In genomic region chr9:14479187-14479586, GRCh38 we compare ENCODE assay signal across 16 cellular contexts.
DNase-seq lines count a peak whose midpoint lies in the region; ATAC-seq and TF ChIP-seq lines count a peak whose summit lies in the region.
"Had no signal": no experiment of that assay in that cellular context is flagged by ENCODE, and none has a peak within 500 bp of the region (broad histone marks: within the 10 kb centered on the region; RNA-seq: fewer than 3 reads in every experiment).

No MANE protein-coding gene starts in this region.

- DNase-seq in A673 (ENCODE audit: low spot score), result peak; percentile 7
- no peak for DNase-seq in WTC11 (ENCODE audit: low spot score)
- DNase-seq in C1 segment of cervical spinal cord (lab: John Stamatoyannopoulos, UW), result no peak
- DNase-seq in activated CD8-positive, alpha-beta memory T cell treated with anti-CD3 and anti-CD28 coated beads for 24 hours, result no peak
- DNase-seq in psoas muscle, result no peak
- DNase-seq: Caco-2, DMS79, H9, Karpas-422, NCI-H2029, NCI-H524 treated with DMSO at 0.1 percent for 48 hours had no signal

- no peak for TF ChIP-seq CTCF in A673 (conservative IDR thresholded peaks at IDR 0.05; ENCODE audit: low read depth, low read length)
- TF ChIP-seq CTCF in WTC11 (IDR thresholded peaks at IDR 0.05), result no peak
- no peak for TF ChIP-seq CTCF in psoas muscle (IDR thresholded peaks at IDR 0.05)

- no peak overlapping the region for H3K4me3 Mint-ChIP-seq in WTC11
- H3K4me3 Mint-ChIP-seq: H9 had no signal

- H3K27ac ChIP-seq in A673 (ENCODE audit: low read depth, low read length, poor library complexity, severe bottlenecking) (peak overlapping the region; percentile 74), HUES48 (ENCODE audit: low read depth, low read length) (peak overlapping the region; percentile 45), psoas muscle (no peak overlapping the region)
- H3K27ac ChIP-seq: RWPE1, SJSA1 had no signal

- CTCF ChIA-PET in A673 (lab: Charles Lee) (no interaction called here), WTC11 (lab: Charles Lee) (no interaction called here)

- WGBS in psoas muscle, 3 donors, result 28 to 50% (median 44%) methylated on average over 1 of the region's 1 CpG

- no peak overlapping the region for H3K9ac ChIP-seq in HUES48 (ENCODE audit: low read depth, low read length)

- no peaks in the 10 kb centered on the region for H3K36me3 ChIP-seq in A673 (ENCODE audit: insufficient read depth, low read length, poor library complexity, severe bottlenecking)
- no peaks in the 10 kb centered on the region for H3K36me3 ChIP-seq in HUES48 (ENCODE audit: control insufficient read depth, insufficient read depth, low read length)
- H3K36me3 ChIP-seq in psoas muscle (ENCODE audit: insufficient read depth in 1 of 2, low read depth in 1 of 2), result no peaks in the 10 kb centered on the region
- H3K36me3 ChIP-seq: SJSA1 had no signal

- H3K27me3 ChIP-seq in A673 (replicated peaks; ENCODE audit: insufficient read depth, low read depth, low read length, poor library complexity) (no peaks in the 10 kb centered on the region), HUES48 (ENCODE audit: control insufficient read depth, insufficient read depth, low read length) (no peaks in the 10 kb centered on the region), psoas muscle (ENCODE audit: insufficient read depth in 3 of 3, low read length in 2 of 3) (no peaks in the 10 kb centered on the region)
- H3K27me3 ChIP-seq: SJSA1 had no signal

- intact Hi-C loops in A673 (cut with micrococcal nuclease; ENCODE audit: unreplicated experiment), result no loop called here
- intact Hi-C loops in psoas muscle (cut with DNase I), result no loop called here

- no TSS peak for BruUV-seq in A673 (replicated peaks; lab: Mats Ljungman, UMichigan)

- no peak overlapping the region for H3K4me3 ChIP-seq in A673 (ENCODE audit: low read depth, low read length, poor library complexity, severe bottlenecking)
- no peak overlapping the region for H3K4me3 ChIP-seq in HUES48 (ENCODE audit: low read depth, low read length)
- no peak overlapping the region for H3K4me3 ChIP-seq in psoas muscle
- H3K4me3 ChIP-seq: SJSA1 had no signal

- peaks cover 9% of the 10 kb centered on the region for H3K9me3 Mint-ChIP-seq in WTC11
- H3K9me3 Mint-ChIP-seq: H9 had no signal

- H3K4me1 Mint-ChIP-seq in WTC11, result peaks cover 50% of the 10 kb centered on the region

- ATAC-seq in GM19468 (IDR thresholded peaks at IDR 0.05; ENCODE audit: extremely low read depth, unreplicated experiment) (peak; percentile 31), WTC11 (peak; percentile 18; the same call in 1 of the 2 replicates), HG02588 (IDR thresholded peaks at IDR 0.05; ENCODE audit: unreplicated experiment) (no peak), psoas muscle (no peak)

- H3K27me3 Mint-ChIP-seq in WTC11 (ENCODE audit: low read depth), result no peaks in the 10 kb centered on the region

- POLR2A ChIA-PET in A673 (lab: Charles Lee; ENCODE audit: low non-redundant PET) (no interaction called here), WTC11 (lab: Charles Lee) (no interaction called here)

- H3K4me1 ChIP-seq in A673 (ENCODE audit: insufficient read depth, low read length, poor library complexity, severe bottlenecking) (peaks cover 25% of the 10 kb centered on the region), HUES48 (ENCODE audit: control insufficient read depth, insufficient read depth, low read length) (peaks cover 31% of the 10 kb centered on the region), psoas muscle (no peaks in the 10 kb centered on the region)
- H3K4me1 ChIP-seq: Caco-2, SJSA1 had no signal

- H3K27ac Mint-ChIP-seq in WTC11, result no peak overlapping the region

- 0 out of 2 replicates have a peak, but pooled peaks cover 3% of the 10 kb centered on the region for H3K36me3 Mint-ChIP-seq in WTC11

- H3K9me3 ChIP-seq in A673 (ENCODE audit: low read depth, low read length, poor library complexity, severe bottlenecking) (no peaks in the 10 kb centered on the region), HUES48 (ENCODE audit: control insufficient read depth, insufficient read depth, low read length) (no peaks in the 10 kb centered on the region), psoas muscle (no peaks in the 10 kb centered on the region)
- H3K9me3 ChIP-seq: Caco-2, SJSA1 had no signal

TF ChIP-seq in WTC11, 78 proteins besides CTCF, POLR2A, EP300 and RAD21:
- TF ChIP-seq HMGA2 (CRISPR knock-in tag; IDR thresholded peaks at IDR 0.05) (no peak), RELA (CRISPR knock-in tag; IDR thresholded peaks at IDR 0.05; ENCODE audit: borderline replicate concordance) (no peak), MYBL2 (CRISPR knock-in tag; IDR thresholded peaks at IDR 0.05) (no peak), ATF6 (CRISPR knock-in tag; IDR thresholded peaks at IDR 0.05) (no peak), ETV6 (CRISPR knock-in tag; IDR thresholded peaks at IDR 0.05) (no peak), ZBTB43 (CRISPR knock-in tag; IDR thresholded peaks at IDR 0.05) (no peak), ZMAT4 (CRISPR knock-in tag; IDR thresholded peaks at IDR 0.05) (no peak), ZNF232 (CRISPR knock-in tag; IDR thresholded peaks at IDR 0.05) (no peak), PRRX2 (CRISPR knock-in tag; IDR thresholded peaks at IDR 0.05) (no peak), EMX1 (CRISPR knock-in tag; IDR thresholded peaks at IDR 0.05) (no peak), ZNF671 (CRISPR knock-in tag; IDR thresholded peaks at IDR 0.05) (no peak), ZNF263 (CRISPR knock-in tag; IDR thresholded peaks at IDR 0.05; ENCODE audit: low read depth) (no peak), SP1 (CRISPR knock-in tag; conservative IDR thresholded peaks at IDR 0.05) (no peak), ZNF219 (CRISPR knock-in tag; IDR thresholded peaks at IDR 0.05; ENCODE audit: borderline replicate concordance) (no peak), TP53 (CRISPR knock-in tag; IDR thresholded peaks at IDR 0.05) (no peak), MXD4 (CRISPR knock-in tag; IDR thresholded peaks at IDR 0.05; ENCODE audit: borderline replicate concordance) (no peak), USF2 (CRISPR knock-in tag; IDR thresholded peaks at IDR 0.05) (no peak), CDX4 (CRISPR knock-in tag; IDR thresholded peaks at IDR 0.05; ENCODE audit: borderline replicate concordance) (no peak), USF1 (CRISPR knock-in tag; IDR thresholded peaks at IDR 0.05) (no peak)

Comparison
In these comparisons a context has a peak if more than half of its experiments do, and no peak if none do; other contexts are left out.
1. ATAC-seq: peak in GM19468 (single experiment) and WTC11 (single experiment); none in HG02588 (single experiment) and psoas muscle (0 of 4).